ENCODE assay signal across 7 cellular contexts in the genomic region with DNA sequence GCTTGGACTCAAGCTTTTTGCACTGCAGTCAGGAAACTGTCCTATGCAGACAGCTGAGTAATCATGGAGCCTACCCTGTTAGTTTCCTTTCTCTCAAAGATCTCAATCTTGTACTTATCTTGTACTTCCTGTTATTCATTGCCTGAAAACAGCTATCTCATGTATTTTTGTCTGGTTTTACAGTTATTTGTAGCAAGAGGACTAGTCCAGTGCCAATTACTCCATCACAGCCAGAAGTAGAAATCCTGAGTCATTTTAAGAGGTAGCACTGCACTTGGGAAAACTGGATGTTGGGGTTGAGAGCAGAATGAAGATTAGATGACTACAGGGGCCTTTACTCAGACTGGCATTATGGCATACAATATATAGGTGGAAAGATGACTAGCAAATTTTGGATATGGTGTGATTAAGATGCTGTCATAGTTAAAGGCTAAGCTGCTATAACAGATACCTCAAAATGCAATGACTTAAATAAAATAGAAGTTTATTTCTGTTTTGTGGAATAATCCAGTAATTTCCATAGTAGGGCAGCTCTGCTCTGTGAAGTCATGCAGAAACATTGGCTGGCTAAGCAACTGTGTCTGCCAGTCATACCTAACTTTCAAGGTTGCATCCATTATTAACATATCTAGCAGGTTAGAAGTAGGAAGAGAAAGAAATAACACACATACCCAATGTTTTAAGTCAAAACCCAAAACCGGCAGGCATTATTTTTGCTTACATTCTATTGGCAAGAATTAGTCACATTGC. TPM values are rescaled to one million over a fixed set of nuclear protein-coding genes. Genes with fewer than 3 reads are reported as not detected.
DNase-seq lines count a peak whose midpoint lies in the region; ATAC-seq and TF ChIP-seq lines count a peak whose summit lies in the region.

No MANE protein-coding gene starts in this region.

- no peaks in the 10 kb centered on the region for H3K36me3 ChIP-seq in Caco-2 (ENCODE audit: control insufficient read depth, insufficient read depth, low read length)
- no peaks in the 10 kb centered on the region for H3K36me3 ChIP-seq in colonic mucosa

- H3K4me1 ChIP-seq in Caco-2 (no peaks in the 10 kb centered on the region), colonic mucosa (no peaks in the 10 kb centered on the region)

- H3K4me3 ChIP-seq in Caco-2 (ENCODE audit: low read depth, low read length) = no peak overlapping the region
- no peak overlapping the region for H3K4me3 ChIP-seq in colonic mucosa

- H3K36me3 Mint-ChIP-seq in activated naive CD8-positive, alpha-beta T cell treated with anti-CD3 and anti-CD28 coated beads, Interleukin-2, amount 50 U/mL, for 24 hours (ENCODE audit: low read depth) = no peaks in the 10 kb centered on the region
- H3K36me3 Mint-ChIP-seq in natural killer cell (no peaks in the 10 kb centered on the region), Caco-2 (ENCODE audit: insufficient read depth, unreplicated experiment) (no peaks in the 10 kb centered on the region)

- H3K9me3 ChIP-seq in Caco-2 (peaks cover 3% of the 10 kb centered on the region; the same call in 1 of the 2 replicates), colonic mucosa (no peaks in the 10 kb centered on the region)

- CTCF ChIA-PET in Caco-2 (lab: Charles Lee) = no interaction called here

- no peaks in the 10 kb centered on the region for H3K27me3 Mint-ChIP-seq in activated naive CD8-positive, alpha-beta T cell treated with anti-CD3 and anti-CD28 coated beads, Interleukin-2, amount 50 U/mL, for 24 hours
- peaks cover 6 to 22% of the 10 kb centered on the region in 2 donors for H3K27me3 Mint-ChIP-seq in natural killer cell (ENCODE audit: low read depth in 2 of 2)
- H3K27me3 Mint-ChIP-seq in Caco-2 (ENCODE audit: insufficient read depth, unreplicated experiment) = peaks cover 18% of the 10 kb centered on the region

- ATAC-seq in GM18511 (IDR thresholded peaks at IDR 0.05; ENCODE audit: unreplicated experiment) = peak; percentile 82
- ATAC-seq in HG03196 (IDR thresholded peaks at IDR 0.05; ENCODE audit: unreplicated experiment) = peak; percentile 55
- peak; percentile 79 for ATAC-seq in activated naive CD8-positive, alpha-beta T cell treated with anti-CD3 and anti-CD28 coated beads, Interleukin-2, amount 50 U/mL, for 24 hours
- peak in 2 of 3 donors; percentile 50 to 85 for ATAC-seq in natural killer cell

- no peak for TF ChIP-seq CTCF in natural killer cell (IDR thresholded peaks at IDR 0.05)
- TF ChIP-seq CTCF in Caco-2 (IDR thresholded peaks at IDR 0.05; ENCODE audit: insufficient read depth in 1 of 2, low read depth in 1 of 2, low read length in 1 of 2, severe bottlenecking in 1 of 2, unreplicated experiment in 1 of 2) = no peak
- no peak for TF ChIP-seq CTCF in colonic mucosa (IDR thresholded peaks at IDR 0.05)

- no peak overlapping the region for H3K27ac ChIP-seq in colonic mucosa

- BruUV-seq in Caco-2 (replicated peaks; lab: Mats Ljungman, UMichigan) = no TSS peak

- peaks cover 14% of the 10 kb centered on the region for H3K4me1 Mint-ChIP-seq in activated naive CD8-positive, alpha-beta T cell treated with anti-CD3 and anti-CD28 coated beads, Interleukin-2, amount 50 U/mL, for 24 hours
- H3K4me1 Mint-ChIP-seq in natural killer cell (no peaks in the 10 kb centered on the region), Caco-2 (ENCODE audit: low read depth, unreplicated experiment) (no peaks in the 10 kb centered on the region)

- H3K27me3 ChIP-seq in Caco-2 (replicated peaks; ENCODE audit: control insufficient read depth, insufficient read depth, low read length) (no peaks in the 10 kb centered on the region), colonic mucosa (no peaks in the 10 kb centered on the region)

- peak overlapping the region; percentile 63 for H3K27ac Mint-ChIP-seq in activated naive CD8-positive, alpha-beta T cell treated with anti-CD3 and anti-CD28 coated beads, Interleukin-2, amount 50 U/mL, for 24 hours
- no peak overlapping the region for H3K27ac Mint-ChIP-seq in natural killer cell
- H3K27ac Mint-ChIP-seq in Caco-2 (ENCODE audit: unreplicated experiment) = no peak overlapping the region

- no peaks in the 10 kb centered on the region for H3K9me3 Mint-ChIP-seq in activated naive CD8-positive, alpha-beta T cell treated with anti-CD3 and anti-CD28 coated beads, Interleukin-2, amount 50 U/mL, for 24 hours
- H3K9me3 Mint-ChIP-seq in natural killer cell = no peaks in the 10 kb centered on the region
- H3K9me3 Mint-ChIP-seq in Caco-2 (ENCODE audit: unreplicated experiment) = no peaks in the 10 kb centered on the region

- POLR2A ChIA-PET in Caco-2 (lab: Charles Lee) = no interaction called here

- H3K4me3 Mint-ChIP-seq in activated naive CD8-positive, alpha-beta T cell treated with anti-CD3 and anti-CD28 coated beads, Interleukin-2, amount 50 U/mL, for 24 hours = no peak overlapping the region
- H3K4me3 Mint-ChIP-seq in natural killer cell (no peak overlapping the region), Caco-2 (ENCODE audit: unreplicated experiment) (no peak overlapping the region)

- intact Hi-C loops in natural killer cell (cut with micrococcal nuclease) (no loop called here), Caco-2 (cut with micrococcal nuclease; ENCODE audit: unreplicated experiment) (no loop called here), colonic mucosa (cut with DNase I) (no loop called here)

- no peak overlapping the region for H3K9ac ChIP-seq in colonic mucosa (ENCODE audit: low read depth in 2 of 2, low read length in 2 of 2)

- no peak for DNase-seq in activated naive CD8-positive, alpha-beta T cell treated with anti-CD3 and anti-CD28 coated beads, Interleukin-2, amount 50 U/mL, for 24 hours
- DNase-seq in natural killer cell (no peak), Caco-2 (no peak), colonic mucosa (no peak), NCI-H1092 (lab: John Stamatoyannopoulos, UW) (no peak)

RNA-seq across cellular contexts. Expression of a gene that starts 21.1 kb away (rescaled TPM):
- 10 to 100 TPM; 47.4 to 50.3 (median 49.3) TPM for total RNA-seq in natural killer cell
- total RNA-seq in Caco-2 (2022) = 93.3 and 93.5 TPM in 2 replicates
- 100 to 1,000 TPM; 115 to 186 TPM for total RNA-seq in colonic mucosa

RNA-seq across cellular contexts. Expression of a gene that starts 39.3 kb away (rescaled TPM):
- 10 to 100 TPM; 52.9 to 74.2 (median 70.9) TPM for total RNA-seq in natural killer cell
- 20.0 and 21.8 TPM in 2 replicates for total RNA-seq in Caco-2 (2022)
- total RNA-seq in colonic mucosa = 10 to 100 TPM; 41.0 to 58.7 TPM
